14 cellular contexts compared by ENCODE assay signal in genomic region chr18:48543228-48543627, GRCh38. TPM values are rescaled to one million over a fixed set of nuclear protein-coding genes. Genes with fewer than 3 reads are reported as not detected.
DNase-seq lines count a peak whose midpoint lies in the region; ATAC-seq and TF ChIP-seq lines count a peak whose summit lies in the region.
"Had no signal": no experiment of that assay in that cellular context is flagged by ENCODE, and none has a peak within 500 bp of the region (broad histone marks: within the 10 kb centered on the region; RNA-seq: fewer than 3 reads in every experiment).

No MANE protein-coding gene starts in this region.

- WGBS in heart left ventricle, 4 donors, result 60 to 77% (median 72%) methylated on average over 8 of the region's 8 CpGs

- no peak overlapping the region for H3K9ac ChIP-seq in iPS-15b (ENCODE audit: low read depth, low read length)

- DNase-seq in left ventricle myocardium inferior (no peak), heart left ventricle (no peak), GM13977 (ENCODE audit: low spot score) (no peak), COLO829 (ENCODE audit: low spot score) (no peak)
- peak; percentile 32 for DNase-seq in activated CD4-positive, alpha-beta memory T cell treated with anti-CD3 and anti-CD28 coated beads, Interleukin-2, amount 10 ng/mL, durations not matched to agents 7 days and 5 days
- DNase-seq in stimulated activated naive CD8-positive, alpha-beta T cell treated with anti-CD3 and anti-CD28 coated beads, Interleukin-15, amount 100 ng/mL, for 72 hours, result peak; percentile 12 to 39
- DNase-seq: effector memory CD4-positive, alpha-beta T cell; NCI-H2227 treated with DMSO at 0.1 percent for 48 hours had no signal

- H3K27me3 Mint-ChIP-seq in activated CD4-positive, alpha-beta memory T cell treated with anti-CD3 and anti-CD28 coated beads, Interleukin-2, amount 10 ng/mL, durations not matched to agents 7 days and 5 days, result peaks cover 29% of the 10 kb centered on the region
- H3K27me3 Mint-ChIP-seq in stimulated activated naive CD8-positive, alpha-beta T cell treated with anti-CD3 and anti-CD28 coated beads, Interleukin-15, amount 100 ng/mL, for 72 hours, result peaks cover 66% of the 10 kb centered on the region

- no peak overlapping the region for H3K4me3 Mint-ChIP-seq in activated CD4-positive, alpha-beta memory T cell treated with anti-CD3 and anti-CD28 coated beads, Interleukin-2, amount 10 ng/mL, durations not matched to agents 7 days and 5 days
- H3K4me3 Mint-ChIP-seq in stimulated activated naive CD8-positive, alpha-beta T cell treated with anti-CD3 and anti-CD28 coated beads, Interleukin-15, amount 100 ng/mL, for 72 hours, result peak overlapping the region in 1 of 2 donors; percentile 3

- H3K27ac Mint-ChIP-seq in activated CD4-positive, alpha-beta memory T cell treated with anti-CD3 and anti-CD28 coated beads, Interleukin-2, amount 10 ng/mL, durations not matched to agents 7 days and 5 days, result no peak overlapping the region
- no peak overlapping the region for H3K27ac Mint-ChIP-seq in stimulated activated naive CD8-positive, alpha-beta T cell treated with anti-CD3 and anti-CD28 coated beads, Interleukin-15, amount 100 ng/mL, for 72 hours

- POLR2A ChIA-PET in activated CD4-positive, alpha-beta memory T cell treated with anti-CD3 and anti-CD28 coated beads, Interleukin-2, amount 10 ng/mL, durations not matched to agents 7 days and 5 days (lab: Charles Lee), result no interaction called here

- H3K4me3 ChIP-seq in left ventricle myocardium inferior (no peak overlapping the region), heart left ventricle (no peak overlapping the region), iPS-15b (ENCODE audit: low read depth, low read length) (peak overlapping the region; percentile 12)
- H3K4me3 ChIP-seq: GM12878, HAP-1, suprapubic skin had no signal

- H3K27ac ChIP-seq in left ventricle myocardium inferior (replicated peaks), result peak overlapping the region; percentile 27
- H3K27ac ChIP-seq in heart left ventricle, result peak overlapping the region in 5 of 12 donors; percentile 0 to 98 (median 31)
- H3K27ac ChIP-seq: suprapubic skin had no signal

- H3K36me3 ChIP-seq in left ventricle myocardium inferior (no peaks in the 10 kb centered on the region), heart left ventricle (no peaks in the 10 kb centered on the region), iPS-15b (ENCODE audit: control insufficient read depth, insufficient read depth, low read length) (no peaks in the 10 kb centered on the region)
- H3K36me3 ChIP-seq: suprapubic skin had no signal

- CTCF ChIA-PET in activated CD4-positive, alpha-beta memory T cell treated with anti-CD3 and anti-CD28 coated beads, Interleukin-2, amount 10 ng/mL, durations not matched to agents 7 days and 5 days (lab: Charles Lee), result no interaction called here

- ATAC-seq in heart left ventricle (no peak), GM18519 (IDR thresholded peaks at IDR 0.05; ENCODE audit: low FRiP score, unreplicated experiment) (no peak)
- ATAC-seq in stimulated activated naive CD8-positive, alpha-beta T cell treated with anti-CD3 and anti-CD28 coated beads, Interleukin-15, amount 100 ng/mL, for 72 hours, result peak; percentile 16
- ATAC-seq: GM12878, sciatic nerve had no signal

- intact Hi-C loops in left ventricle myocardium inferior (cut with micrococcal nuclease) (no loop called here), heart left ventricle (cut with DNase I) (loop anchor here in 7 of 10 donors (2.0 to 10.0 kb wide), 9 partner anchors 20 to 119 kb away; no protein-coding TSS in a partner anchor)

- H3K9me3 Mint-ChIP-seq in activated CD4-positive, alpha-beta memory T cell treated with anti-CD3 and anti-CD28 coated beads, Interleukin-2, amount 10 ng/mL, durations not matched to agents 7 days and 5 days, result no peaks in the 10 kb centered on the region
- H3K9me3 Mint-ChIP-seq in stimulated activated naive CD8-positive, alpha-beta T cell treated with anti-CD3 and anti-CD28 coated beads, Interleukin-15, amount 100 ng/mL, for 72 hours, result no peaks in the 10 kb centered on the region

- in situ Hi-C loops in GM13977 (cut with MboI; ENCODE audit: low pct_unique_long_range_greater_than_20kb, low sequenced_read_pairs, unreplicated experiment), result no loop called here

- H3K36me3 Mint-ChIP-seq in activated CD4-positive, alpha-beta memory T cell treated with anti-CD3 and anti-CD28 coated beads, Interleukin-2, amount 10 ng/mL, durations not matched to agents 7 days and 5 days (ENCODE audit: low read depth), result no peaks in the 10 kb centered on the region

- H3K27me3 ChIP-seq in left ventricle myocardium inferior (ENCODE audit: low read depth), result no peaks in the 10 kb centered on the region
- no peaks in the 10 kb centered on the region for H3K27me3 ChIP-seq in heart left ventricle
- H3K27me3 ChIP-seq in iPS-15b (ENCODE audit: control insufficient read depth, insufficient read depth, low read length), result peaks cover 6% of the 10 kb centered on the region
- H3K27me3 ChIP-seq: suprapubic skin had no signal

- no peak for TF ChIP-seq CTCF in left ventricle myocardium inferior (IDR thresholded peaks at IDR 0.05; ENCODE audit: borderline replicate concordance)
- TF ChIP-seq CTCF in heart left ventricle (IDR thresholded peaks at IDR 0.05), result no peak
- no peak for TF ChIP-seq CTCF in GM13977 (IDR thresholded peaks at IDR 0.05; ENCODE audit: extremely low read depth, insufficient read depth, missing control alignments)

- TF ChIP-seq POLR2A in heart left ventricle (IDR thresholded peaks at IDR 0.05), result no peak

- peaks cover 96% of the 10 kb centered on the region for H3K4me1 ChIP-seq in left ventricle myocardium inferior
- H3K4me1 ChIP-seq in heart left ventricle, result peaks cover 0 to 72% (median 62%) of the 10 kb centered on the region in 12 donors
- peaks cover 60% of the 10 kb centered on the region for H3K4me1 ChIP-seq in iPS-15b (ENCODE audit: control insufficient read depth, insufficient read depth, low read length)

- H3K4me1 Mint-ChIP-seq in activated CD4-positive, alpha-beta memory T cell treated with anti-CD3 and anti-CD28 coated beads, Interleukin-2, amount 10 ng/mL, durations not matched to agents 7 days and 5 days, result peaks cover 19% of the 10 kb centered on the region
- peaks cover 34% of the 10 kb centered on the region for H3K4me1 Mint-ChIP-seq in stimulated activated naive CD8-positive, alpha-beta T cell treated with anti-CD3 and anti-CD28 coated beads, Interleukin-15, amount 100 ng/mL, for 72 hours

- H3K9me3 ChIP-seq in left ventricle myocardium inferior (replicated peaks) (no peaks in the 10 kb centered on the region), heart left ventricle (no peaks in the 10 kb centered on the region), iPS-15b (ENCODE audit: control insufficient read depth, insufficient read depth, low read length) (no peaks in the 10 kb centered on the region)
- H3K9me3 ChIP-seq: HAP-1, suprapubic skin had no signal

RNA-seq across cellular contexts. Expression of gene CTIF, which starts 4.4 kb away (rescaled TPM):
- total RNA-seq in left ventricle myocardium inferior (60.0 TPM), heart left ventricle (10 to 100 TPM; 21.2 to 82.8 (median 68.0) TPM)
- polyA plus RNA-seq in heart left ventricle, result 10 to 100 TPM; 63.7 to 93.0 TPM
- total RNA-seq in activated CD4-positive, alpha-beta memory T cell treated with anti-CD3 and anti-CD28 coated beads, Interleukin-2, amount 10 ng/mL, durations not matched to agents 7 days and 5 days, result 1 to 10 TPM; 4.9 to 5.1 TPM

Comparison
In these comparisons a context has a peak if more than half of its experiments do, and no peak if none do; other contexts are left out.
1. DNase-seq: peak in activated CD4-positive, alpha-beta memory T cell treated with anti-CD3 and anti-CD28 coated beads, Interleukin-2, amount 10 ng/mL, durations not matched to agents 7 days and 5 days (single experiment) and stimulated activated naive CD8-positive, alpha-beta T cell treated with anti-CD3 and anti-CD28 coated beads, Interleukin-15, amount 100 ng/mL, for 72 hours (2 of 2); none in left ventricle myocardium inferior (single experiment), heart left ventricle (0 of 5), GM13977 (single experiment) and COLO829 (single experiment).